Comparison of ENCODE assay signal across 8 cellular contexts in genomic region chr6:99330159-99330558, GRCh38. TPM values are rescaled to one million over a fixed set of nuclear protein-coding genes. Genes with fewer than 3 reads are reported as not detected.
DNase-seq lines count a peak whose midpoint lies in the region; ATAC-seq and TF ChIP-seq lines count a peak whose summit lies in the region.

No MANE protein-coding gene starts in this region.

- intact Hi-C loops in CD4-positive, alpha-beta memory T cell (cut with micrococcal nuclease) = loop anchor here (1.0 kb wide), 1 partner anchor 95 kb away; the partner anchor contains the start of gene PNISR
- intact Hi-C loops in tibial artery (cut with DNase I; ENCODE audit: low total_unique reads) = loop anchor here (5.0 kb wide), 1 partner anchor 62 kb away; the partner anchor contains the start of gene COQ3

- H3K4me2 ChIP-seq in neural progenitor cell = no peak overlapping the region

- peak; percentile 82 for ATAC-seq in GM18907 (IDR thresholded peaks at IDR 0.05; ENCODE audit: unreplicated experiment)
- peak; percentile 55 for ATAC-seq in HG03066 (IDR thresholded peaks at IDR 0.05; ENCODE audit: low read depth, unreplicated experiment)
- peak; percentile 82 for ATAC-seq in esophagus mucosa

- no peak overlapping the region for H3K27ac ChIP-seq in CD4-positive, alpha-beta memory T cell (ENCODE audit: low read depth, low read length)
- no peak overlapping the region for H3K27ac ChIP-seq in neural progenitor cell
- no peak overlapping the region for H3K27ac ChIP-seq in tibial artery

- peaks cover 2 to 3% (median 3%) of the 10 kb centered on the region in 4 donors for H3K4me1 Mint-ChIP-seq in CD4-positive, alpha-beta memory T cell
- H3K4me1 Mint-ChIP-seq in activated CD4-positive, alpha-beta memory T cell treated with anti-CD3 and anti-CD28 coated beads, Interleukin-2, amount 10 ng/mL, durations not matched to agents 7 days and 5 days = peaks cover 10% of the 10 kb centered on the region
- peaks cover 11% of the 10 kb centered on the region for H3K4me1 Mint-ChIP-seq in neural progenitor cell

- H3K4me1 ChIP-seq in CD4-positive, alpha-beta memory T cell (ENCODE audit: insufficient read depth, low read length) = no peaks in the 10 kb centered on the region
- H3K4me1 ChIP-seq in neural progenitor cell (peaks cover 6% of the 10 kb centered on the region), tibial artery (no peaks in the 10 kb centered on the region)

- no peaks in the 10 kb centered on the region for H4K20me1 ChIP-seq in neural progenitor cell (ENCODE audit: low read depth)

- TF ChIP-seq CTCF in neural progenitor cell (IDR thresholded peaks at IDR 0.05) (peak; percentile 83), tibial artery (IDR thresholded peaks at IDR 0.05) (peak; percentile 39 to 61)

- no peaks in the 10 kb centered on the region for H3K27me3 ChIP-seq in CD4-positive, alpha-beta memory T cell (ENCODE audit: insufficient read depth, low read length)
- H3K27me3 ChIP-seq in neural progenitor cell = no peaks in the 10 kb centered on the region
- H3K27me3 ChIP-seq in tibial artery = no peaks in the 10 kb centered on the region

- H3K9me3 Mint-ChIP-seq in CD4-positive, alpha-beta memory T cell = no peaks in the 10 kb centered on the region
- H3K9me3 Mint-ChIP-seq in activated CD4-positive, alpha-beta memory T cell treated with anti-CD3 and anti-CD28 coated beads, Interleukin-2, amount 10 ng/mL, durations not matched to agents 7 days and 5 days = no peaks in the 10 kb centered on the region
- no peaks in the 10 kb centered on the region for H3K9me3 Mint-ChIP-seq in neural progenitor cell

- H3K36me3 Mint-ChIP-seq in CD4-positive, alpha-beta memory T cell = no peaks in the 10 kb centered on the region
- H3K36me3 Mint-ChIP-seq in activated CD4-positive, alpha-beta memory T cell treated with anti-CD3 and anti-CD28 coated beads, Interleukin-2, amount 10 ng/mL, durations not matched to agents 7 days and 5 days (ENCODE audit: low read depth) = no peaks in the 10 kb centered on the region
- H3K36me3 Mint-ChIP-seq in neural progenitor cell = peaks cover 5% of the 10 kb centered on the region

- peak overlapping the region in 1 of 8 donors; percentile 45 for H3K4me3 Mint-ChIP-seq in CD4-positive, alpha-beta memory T cell
- H3K4me3 Mint-ChIP-seq in activated CD4-positive, alpha-beta memory T cell treated with anti-CD3 and anti-CD28 coated beads, Interleukin-2, amount 10 ng/mL, durations not matched to agents 7 days and 5 days = no peak overlapping the region
- H3K4me3 Mint-ChIP-seq in neural progenitor cell = peak overlapping the region; percentile 50

- POLR2A ChIA-PET in CD4-positive, alpha-beta memory T cell (lab: Charles Lee; ENCODE audit: partially characterized antibody) = interaction anchor here (1.0 kb wide), 1 partner anchor 96 kb away, joined by 3 read pairs; no protein-coding TSS in a partner anchor
- POLR2A ChIA-PET in activated CD4-positive, alpha-beta memory T cell treated with anti-CD3 and anti-CD28 coated beads, Interleukin-2, amount 10 ng/mL, durations not matched to agents 7 days and 5 days (lab: Charles Lee) = interaction anchor here (1.2 to 1.5 kb wide), 2 partner anchors 17 to 96 kb away, joined by 3 to 6 read pairs; no protein-coding TSS in a partner anchor

- no peak overlapping the region for H3K9ac ChIP-seq in neural progenitor cell

- no peaks in the 10 kb centered on the region for H3K79me2 ChIP-seq in neural progenitor cell (ENCODE audit: low read depth)

- no peaks in the 10 kb centered on the region for H3K36me3 ChIP-seq in CD4-positive, alpha-beta memory T cell (ENCODE audit: insufficient read depth, low read length)
- no peaks in the 10 kb centered on the region for H3K36me3 ChIP-seq in neural progenitor cell
- H3K36me3 ChIP-seq in tibial artery = peaks cover 0 to 4% (median 0%) of the 10 kb centered on the region in 3 donors

- DNase-seq in CD4-positive, alpha-beta memory T cell = peak; percentile 31 to 45 (median 44)
- DNase-seq in NCI-H226 (peak; percentile 12), neural progenitor cell (ENCODE audit: low spot score) (peak; percentile 78), tibial artery (peak in 1 of 2 donors; percentile 44)
- DNase-seq in activated CD4-positive, alpha-beta memory T cell treated with anti-CD3 and anti-CD28 coated beads, Interleukin-2, amount 10 ng/mL, durations not matched to agents 7 days and 5 days = peak; percentile 64

- no peak overlapping the region for H2AFZ ChIP-seq in neural progenitor cell (replicated peaks)

- H3K9me3 ChIP-seq in CD4-positive, alpha-beta memory T cell (ENCODE audit: control insufficient read depth in 1 of 2, low read length in 2 of 2) = no peaks in the 10 kb centered on the region
- H3K9me3 ChIP-seq in neural progenitor cell (ENCODE audit: low read depth) (no peaks in the 10 kb centered on the region), tibial artery (no peaks in the 10 kb centered on the region)

- peaks cover 2 to 8% of the 10 kb centered on the region in 2 donors for H3K27me3 Mint-ChIP-seq in CD4-positive, alpha-beta memory T cell
- H3K27me3 Mint-ChIP-seq in activated CD4-positive, alpha-beta memory T cell treated with anti-CD3 and anti-CD28 coated beads, Interleukin-2, amount 10 ng/mL, durations not matched to agents 7 days and 5 days = peaks cover 8% of the 10 kb centered on the region
- no peaks in the 10 kb centered on the region for H3K27me3 Mint-ChIP-seq in neural progenitor cell (ENCODE audit: insufficient read depth, low read depth)

- H3K27ac Mint-ChIP-seq in CD4-positive, alpha-beta memory T cell = no peak overlapping the region
- H3K27ac Mint-ChIP-seq in activated CD4-positive, alpha-beta memory T cell treated with anti-CD3 and anti-CD28 coated beads, Interleukin-2, amount 10 ng/mL, durations not matched to agents 7 days and 5 days = no peak overlapping the region
- no peak overlapping the region for H3K27ac Mint-ChIP-seq in neural progenitor cell

- CTCF ChIA-PET in CD4-positive, alpha-beta memory T cell (lab: Charles Lee; ENCODE audit: partially characterized antibody) = interaction anchor here (0.6 to 5.7 kb wide), 19 partner anchors 8 to 1760 kb away, joined by 3 to 53 read pairs (median 5); partner anchors contain the start of genes COQ3 and PNISR
- CTCF ChIA-PET in activated CD4-positive, alpha-beta memory T cell treated with anti-CD3 and anti-CD28 coated beads, Interleukin-2, amount 10 ng/mL, durations not matched to agents 7 days and 5 days (lab: Charles Lee) = interaction anchor here (0.7 to 3.1 kb wide), 31 partner anchors 8 to 493 kb away, joined by 3 to 23 read pairs (median 4); partner anchors contain the start of genes CCNC and COQ3

- H3K4me3 ChIP-seq in CD4-positive, alpha-beta memory T cell (ENCODE audit: low read length in 2 of 2) = no peak overlapping the region
- no peak overlapping the region for H3K4me3 ChIP-seq in neural progenitor cell
- no peak overlapping the region for H3K4me3 ChIP-seq in tibial artery

- H3F3A ChIP-seq in neural progenitor cell (ENCODE audit: low read depth) = no peaks in the 10 kb centered on the region

RNA-seq across cellular contexts. Expression of gene FAXC, which starts 19.3 kb away (rescaled TPM):
- not detected for total RNA-seq in CD4-positive, alpha-beta memory T cell
- polyA plus RNA-seq in CD4-positive, alpha-beta memory T cell = not detected
- under 1 TPM; 0.23 to 0.38 TPM for total RNA-seq in activated CD4-positive, alpha-beta memory T cell treated with anti-CD3 and anti-CD28 coated beads, Interleukin-2, amount 10 ng/mL, durations not matched to agents 7 days and 5 days
- total RNA-seq in esophagus mucosa (1.6 TPM), neural progenitor cell (ENCODE audit: low replicate concordance) (13.5 and 23.0 TPM in 2 replicates)
